1 cellular context compared by ENCODE assay signal in genomic region chr9:34419716-34420504, GRCh38.
TF ChIP-seq lines count a peak whose summit lies in the region.

No MANE protein-coding gene starts in this region.

TF ChIP-seq in endothelial cell of umbilical vein, 7 proteins besides CTCF, POLR2A, EP300 and RAD21:
- TF ChIP-seq EZH2 (IDR thresholded peaks at IDR 0.05; ENCODE audit: borderline replicate concordance, low read depth, low read length, severe bottlenecking) (no peak), JUN (IDR thresholded peaks at IDR 0.05; ENCODE audit: borderline replicate concordance, insufficient read depth, insufficient read length, low read depth) (no peak), GATA2 (IDR thresholded peaks at IDR 0.05; ENCODE audit: insufficient read depth, insufficient read length, low read depth, low read length) (no peak), FOS (IDR thresholded peaks at IDR 0.05; ENCODE audit: borderline replicate concordance, insufficient read depth, low read length) (no peak), POLR2AphosphoS5 (IDR thresholded peaks at IDR 0.05; ENCODE audit: insufficient read depth, low read depth, low read length) (no peak), MYC (IDR thresholded peaks at IDR 0.05; ENCODE audit: low read depth, low read length) (no peak), MAX (IDR thresholded peaks at IDR 0.05; ENCODE audit: insufficient read depth, insufficient read length) (no peak)
